In the genomic region with DNA sequence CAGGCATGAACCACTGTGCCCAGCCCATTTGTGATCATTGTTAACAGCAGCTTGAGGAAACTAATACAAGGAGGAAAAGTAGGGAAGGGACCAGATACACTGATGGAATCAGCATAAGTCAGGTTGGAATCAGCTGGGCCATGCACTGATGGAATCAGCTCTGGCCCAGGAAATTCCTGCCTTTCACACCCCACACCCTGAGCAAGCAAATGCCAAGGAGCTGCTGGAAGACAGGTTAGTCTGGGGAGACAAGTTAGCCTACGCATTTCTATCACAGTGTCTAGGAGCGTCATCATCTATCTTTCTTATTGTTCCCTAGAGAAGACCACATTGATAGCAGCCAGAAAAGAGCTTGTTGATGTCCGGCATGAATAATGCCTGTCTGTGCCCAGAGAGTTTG, we compare ENCODE assay signal across 18 cellular contexts. TPM values are rescaled to one million over a fixed set of nuclear protein-coding genes. Genes with fewer than 3 reads are reported as not detected.
DNase-seq lines count a peak whose midpoint lies in the region; ATAC-seq, FAIRE-seq and TF ChIP-seq lines count a peak whose summit lies in the region.
"Had no signal": no experiment of that assay in that cellular context is flagged by ENCODE, and none has a peak within 500 bp of the region (broad histone marks: within the 10 kb centered on the region; RNA-seq: fewer than 3 reads in every experiment).

No MANE protein-coding gene starts in this region.

- H3K4me1 ChIP-seq in SJSA1 (replicated peaks) (peaks cover 25% of the 10 kb centered on the region), trophoblast cell (ENCODE audit: control insufficient read depth in 1 of 2, insufficient read depth in 2 of 2, low read length in 2 of 2) (peaks cover 0 to 5% of the 10 kb centered on the region in 2 experiments)
- H3K4me1 ChIP-seq: A549, BLaER1 had no signal

- H3K79me2 ChIP-seq in trophoblast cell (ENCODE audit: control insufficient read depth, insufficient read depth, low read length, poor library complexity), result no peaks in the 10 kb centered on the region

- no peak overlapping the region for H3K9ac ChIP-seq in trophoblast cell (ENCODE audit: low read length)
- H3K9ac ChIP-seq: BLaER1, GM23248 had no signal

- no peak overlapping the region for H4K12ac ChIP-seq in trophoblast cell (ENCODE audit: low read depth, low read length)

- peaks cover 7% of the 10 kb centered on the region for H3K36me3 Mint-ChIP-seq in natural killer cell treated with Interleukin-12 subunit alpha and Interleukin-12 subunit beta and Interleukin-15 and Interleukin-18, amount 100 ng/mL, for 72 hours
- H3K36me3 Mint-ChIP-seq: CD14-positive monocyte had no signal

- H4K8ac ChIP-seq in trophoblast cell (ENCODE audit: low read depth, low read length), result no peak overlapping the region

- H4K91ac ChIP-seq in trophoblast cell (ENCODE audit: low read depth, low read length), result no peak overlapping the region

- no peak overlapping the region for H3K14ac ChIP-seq in trophoblast cell (ENCODE audit: low read length)

- H3K23ac ChIP-seq in trophoblast cell (ENCODE audit: low read length), result no peak overlapping the region

- H3K9me3 ChIP-seq in AG04450 (ENCODE audit: control insufficient read depth, insufficient read depth, low read length), result peaks cover 4% of the 10 kb centered on the region; the same call in 1 of the 2 replicates
- peaks cover 3% of the 10 kb centered on the region; the same call in 1 of the 2 replicates for H3K9me3 ChIP-seq in SJSA1 (replicated peaks)
- H3K9me3 ChIP-seq in trophoblast cell (ENCODE audit: insufficient read depth, low read depth, low read length), result no peaks in the 10 kb centered on the region

- H3K4me3 ChIP-seq in AG04450 (ENCODE audit: low read depth, low read length), result no peak overlapping the region
- no peak overlapping the region for H3K4me3 ChIP-seq in SJSA1
- no peak overlapping the region for H3K4me3 ChIP-seq in trophoblast cell (ENCODE audit: low read depth, low read length)
- H3K4me3 ChIP-seq: A549, BLaER1, GM23248 had no signal

- H2AK5ac ChIP-seq in trophoblast cell (ENCODE audit: low read length), result no peak overlapping the region

- peak overlapping the region; percentile 55 for H3K27ac ChIP-seq in AG04450 (ENCODE audit: low read depth, low read length)
- peak overlapping the region; percentile 42 for H3K27ac ChIP-seq in SJSA1
- no peak overlapping the region for H3K27ac ChIP-seq in trophoblast cell (ENCODE audit: low read depth, low read length)
- H3K27ac ChIP-seq: 22Rv1, A549, BLaER1, GM23248, HL-60 had no signal

- no peak overlapping the region for H3K27ac Mint-ChIP-seq in natural killer cell treated with Interleukin-12 subunit alpha and Interleukin-12 subunit beta and Interleukin-15 and Interleukin-18, amount 100 ng/mL, for 72 hours
- H3K27ac Mint-ChIP-seq: CD4-positive, alpha-beta memory T cell had no signal

- no CpG with 5 or more reads among the region's 3 CpGs for WGBS in trophoblast cell (ENCODE audit: extremely low coverage, insufficient coverage, insufficient read length)

- H3K4ac ChIP-seq in trophoblast cell (ENCODE audit: low read depth, low read length), result no peak overlapping the region

- no peak overlapping the region for H2BK120ac ChIP-seq in trophoblast cell (ENCODE audit: insufficient read depth, low read length, poor library complexity)

- no peak overlapping the region for H2BK12ac ChIP-seq in trophoblast cell (ENCODE audit: low read length)

- no peak for TF ChIP-seq CTCF in AG04450 (IDR thresholded peaks at IDR 0.05; ENCODE audit: low read depth, low read length)

- H3K79me1 ChIP-seq in trophoblast cell (ENCODE audit: low read length), result no peaks in the 10 kb centered on the region

- DNase-seq in AG04450 (ENCODE audit: low read depth, low spot score), result no peak
- DNase-seq in SJSA1 (ENCODE audit: low read depth in 1 of 2, low spot score in 2 of 2), result no peak
- DNase-seq in trophoblast cell, result peak; percentile 92 to 93
- DNase-seq in natural killer cell treated with Interleukin-12 subunit alpha and Interleukin-12 subunit beta and Interleukin-15 and Interleukin-18, amount 100 ng/mL, for 72 hours (ENCODE audit: low spot score), result no peak
- DNase-seq in mucosa of gallbladder (ENCODE audit: low spot score), result no peak
- no peak for DNase-seq in GM19239 (ENCODE audit: insufficient read length, low spot score)
- DNase-seq: CD4-positive, alpha-beta memory T cell; DMS153; DMS79; GF-D8 had no signal

- H3K27me3 ChIP-seq in AG04450 (ENCODE audit: control insufficient read depth, insufficient read depth, low read length) (no peaks in the 10 kb centered on the region), SJSA1 (replicated peaks) (no peaks in the 10 kb centered on the region), trophoblast cell (ENCODE audit: insufficient read depth, low read length) (no peaks in the 10 kb centered on the region)
- H3K27me3 ChIP-seq: BLaER1 had no signal

- H3K18ac ChIP-seq in trophoblast cell (ENCODE audit: low read length), result no peak overlapping the region

- H3K4me1 Mint-ChIP-seq in natural killer cell treated with Interleukin-12 subunit alpha and Interleukin-12 subunit beta and Interleukin-15 and Interleukin-18, amount 100 ng/mL, for 72 hours (ENCODE audit: low read depth in 2 of 2), result no peaks in the 10 kb centered on the region

- H3K9me3 Mint-ChIP-seq in natural killer cell treated with Interleukin-12 subunit alpha and Interleukin-12 subunit beta and Interleukin-15 and Interleukin-18, amount 100 ng/mL, for 72 hours, result no peaks in the 10 kb centered on the region

- H2AFZ ChIP-seq in trophoblast cell (ENCODE audit: insufficient read depth, low read length, poor library complexity), result no peak overlapping the region
- H2AFZ ChIP-seq: GM23248 had no signal

- FAIRE-seq in GM19239 (lab: Jason Lieb, UNC), result no peak
- FAIRE-seq: A549, H54 had no signal

- CTCF ChIA-PET in AG04450 (lab: Charles Lee), result interaction anchor here (0.6 to 4.7 kb wide), 3 partner anchors 16 to 543 kb away, joined by 4 to 53 read pairs (median 5); a partner anchor contains a TSS

- POLR2A ChIA-PET in AG04450 (lab: Yijun Ruan, JAX), result interaction anchor here (1.1 kb wide), 1 partner anchor 17 kb away, joined by 3 read pairs; no protein-coding TSS in a partner anchor

- no peak overlapping the region for H3K4me3 Mint-ChIP-seq in natural killer cell treated with Interleukin-12 subunit alpha and Interleukin-12 subunit beta and Interleukin-15 and Interleukin-18, amount 100 ng/mL, for 72 hours
- H3K4me3 Mint-ChIP-seq: CD14-positive monocyte; CD4-positive, alpha-beta memory T cell had no signal

- ATAC-seq in esophagus mucosa, result peak; percentile 78
- ATAC-seq in natural killer cell treated with Interleukin-12 subunit alpha and Interleukin-12 subunit beta and Interleukin-15 and Interleukin-18, amount 100 ng/mL, for 72 hours, result no peak
- ATAC-seq: A549 had no signal

- H3K36me3 ChIP-seq in SJSA1 (peaks cover 22% of the 10 kb centered on the region), trophoblast cell (ENCODE audit: control insufficient read depth in 1 of 2, insufficient read depth in 2 of 2, low read length in 2 of 2) (no peaks in the 10 kb centered on the region)
- H3K36me3 ChIP-seq: BLaER1 had no signal

- no peak overlapping the region for H2BK5ac ChIP-seq in trophoblast cell (ENCODE audit: low read depth, low read length, poor library complexity)

- H3K4me2 ChIP-seq in trophoblast cell (ENCODE audit: low read length), result peak overlapping the region; percentile 15
- H3K4me2 ChIP-seq: A549, BLaER1 had no signal

- peaks cover 0 to 18% of the 10 kb centered on the region in 2 donors for H3K27me3 Mint-ChIP-seq in natural killer cell treated with Interleukin-12 subunit alpha and Interleukin-12 subunit beta and Interleukin-15 and Interleukin-18, amount 100 ng/mL, for 72 hours
- H3K27me3 Mint-ChIP-seq: CD4-positive, alpha-beta memory T cell had no signal

RNA-seq across cellular contexts. Expression of a gene that starts 16.3 kb away (rescaled TPM):
- polyA plus RNA-seq in AG04450 (2011; rRNA removed), result 3.8 and 6.4 TPM in 2 replicates
- 3.9 and 6.4 TPM in 2 replicates for polyA minus RNA-seq in AG04450 (2011; rRNA and poly(A)+ RNA removed)
- total RNA-seq in SJSA1 (2014; rRNA removed; shearing (Covaris generic)), result 11.5 and 14.0 TPM in 2 replicates
- total RNA-seq in esophagus mucosa (4.0 TPM), mucosa of gallbladder (7.0 TPM)
- 4.3 and 4.7 TPM in 2 replicates for polyA plus RNA-seq in trophoblast cell (2013)
- total RNA-seq in natural killer cell treated with Interleukin-12 subunit alpha and Interleukin-12 subunit beta and Interleukin-15 and Interleukin-18, amount 100 ng/mL, for 72 hours, result 10 to 100 TPM; 17.3 to 24.5 TPM

Comparison
In these comparisons a context has a peak if more than half of its experiments do, and no peak if none do; other contexts are left out.
1. DNase-seq: peak in trophoblast cell (2 of 2); none in AG04450 (single experiment), SJSA1 (0 of 2), natural killer cell treated with Interleukin-12 subunit alpha and Interleukin-12 subunit beta and Interleukin-15 and Interleukin-18, amount 100 ng/mL, for 72 hours (single experiment), mucosa of gallbladder (single experiment) and GM19239 (single experiment).